In genomic region chr1:236009193-236009592, GRCh38 we compare ENCODE assay signal across 13 cellular contexts. TPM values are rescaled to one million over a fixed set of nuclear protein-coding genes. Genes with fewer than 3 reads are reported as not detected.
DNase-seq lines count a peak whose midpoint lies in the region; ATAC-seq and TF ChIP-seq lines count a peak whose summit lies in the region.
"Had no signal": no experiment of that assay in that cellular context is flagged by ENCODE, and none has a peak within 500 bp of the region (broad histone marks: within the 10 kb centered on the region; RNA-seq: fewer than 3 reads in every experiment).

No MANE protein-coding gene starts in this region.

- TF ChIP-seq POLR2A in esophagus squamous epithelium (IDR thresholded peaks at IDR 0.05) (no peak), suprapubic skin (IDR thresholded peaks at IDR 0.05) (no peak)

- TF ChIP-seq EP300 in suprapubic skin (IDR thresholded peaks at IDR 0.05), result no peak

- intact Hi-C loops in PC-9 (cut with micrococcal nuclease; ENCODE audit: unreplicated experiment) (no loop called here), esophagus squamous epithelium (cut with DNase I) (no loop called here), lower lobe of right lung (cut with DNase I) (no loop called here)

- no peaks in the 10 kb centered on the region for H3K9me3 Mint-ChIP-seq in progenitor cell of endocrine pancreas (ENCODE audit: low read depth)

- ATAC-seq in lower lobe of right lung, result peak in 1 of 2 donors; percentile 29
- ATAC-seq in GM21786 (IDR thresholded peaks at IDR 0.05; ENCODE audit: unreplicated experiment), result no peak

- no peaks in the 10 kb centered on the region for H3K27me3 Mint-ChIP-seq in progenitor cell of endocrine pancreas

- H3K36me3 ChIP-seq in PC-9 (ENCODE audit: low read depth) (no peaks in the 10 kb centered on the region), esophagus squamous epithelium (peaks cover 0 to 36% (median 0%) of the 10 kb centered on the region in 3 donors), lower lobe of right lung (peaks cover 18% of the 10 kb centered on the region), suprapubic skin (peaks cover 5% of the 10 kb centered on the region)

- H3K9me2 ChIP-seq in PC-9 (ENCODE audit: insufficient read depth), result no peaks in the 10 kb centered on the region

- H3K4me3 Mint-ChIP-seq in progenitor cell of endocrine pancreas (ENCODE audit: low read depth), result no peak overlapping the region

- H3K27ac Mint-ChIP-seq in progenitor cell of endocrine pancreas, result no peak overlapping the region

- no peaks in the 10 kb centered on the region for H3K9me3 ChIP-seq in PC-9 (ENCODE audit: insufficient read depth, low read depth)
- no peaks in the 10 kb centered on the region for H3K9me3 ChIP-seq in esophagus squamous epithelium
- H3K9me3 ChIP-seq in lower lobe of right lung, result no peaks in the 10 kb centered on the region
- H3K9me3 ChIP-seq in suprapubic skin, result no peaks in the 10 kb centered on the region

- BruUV-seq in PC-9 (replicated peaks; lab: Mats Ljungman, UMichigan), result no TSS peak

- no peak overlapping the region for H2AFZ ChIP-seq in PC-9

- H3K79me2 ChIP-seq in PC-9 (ENCODE audit: low read depth), result no peaks in the 10 kb centered on the region

- no peak overlapping the region for H3K4me3 ChIP-seq in PC-9
- H3K4me3 ChIP-seq in esophagus squamous epithelium, result no peak overlapping the region
- no peak overlapping the region for H3K4me3 ChIP-seq in lower lobe of right lung
- H3K4me3 ChIP-seq in suprapubic skin, result no peak overlapping the region

- peaks cover 7% of the 10 kb centered on the region; the same call in 1 of the 2 replicates for H3F3A ChIP-seq in PC-9 (ENCODE audit: insufficient read depth, low read depth)

- CTCF ChIA-PET in PC-9 (lab: Charles Lee), result no interaction called here

- H3K27me3 ChIP-seq in PC-9 (ENCODE audit: insufficient read depth, low read depth), result no peaks in the 10 kb centered on the region
- H3K27me3 ChIP-seq in esophagus squamous epithelium, result no peaks in the 10 kb centered on the region
- no peaks in the 10 kb centered on the region for H3K27me3 ChIP-seq in lower lobe of right lung (ENCODE audit: low read depth)
- H3K27me3 ChIP-seq in suprapubic skin, result no peaks in the 10 kb centered on the region

- DNase-seq in PC-9, result no peak
- no peak for DNase-seq in esophagus squamous epithelium (lab: John Stamatoyannopoulos, UW)
- no peak for DNase-seq in lower lobe of right lung
- DNase-seq in suprapubic skin (ENCODE audit: low spot score in 2 of 2), result no peak
- DNase-seq in DMS79 (lab: John Stamatoyannopoulos, UW), result no peak
- DNase-seq in progenitor cell of endocrine pancreas (ENCODE audit: low spot score, unreplicated experiment), result no peak
- DNase-seq in NCI-H1436 (lab: John Stamatoyannopoulos, UW), result no peak
- DNase-seq: activated T-cell treated with anti-CD3 and anti-CD28 coated beads, Interleukin-2, amount 50 U/mL, for 48 hours; erythroblast; NCI-H146; NCI-H345; occipital lobe had no signal

- H3K27ac ChIP-seq in PC-9, result peak overlapping the region; percentile 26; the same call in 1 of the 2 replicates
- H3K27ac ChIP-seq in esophagus squamous epithelium, result peak overlapping the region in 3 of 4 donors; percentile 68 to 82 (median 73)
- H3K27ac ChIP-seq in lower lobe of right lung, result peak overlapping the region; percentile 28
- peak overlapping the region; percentile 57 for H3K27ac ChIP-seq in suprapubic skin

- H3K4me1 Mint-ChIP-seq in progenitor cell of endocrine pancreas (ENCODE audit: low read depth), result no peaks in the 10 kb centered on the region

- POLR2A ChIA-PET in PC-9 (lab: Charles Lee; ENCODE audit: unreplicated experiment), result no interaction called here

- H3K36me3 Mint-ChIP-seq in progenitor cell of endocrine pancreas (ENCODE audit: insufficient read depth), result no peaks in the 10 kb centered on the region

- 0 out of 2 replicates have a peak overlapping the region, but pooled peaks have one; percentile 41 for H3K4me2 ChIP-seq in PC-9

- 58 to 64% methylated on average over 5 of the region's 5 CpGs for WGBS in esophagus squamous epithelium, 2 donors
- 51% methylated on average over 5 of the region's 5 CpGs for WGBS in suprapubic skin

- TF ChIP-seq CTCF in PC-9 (conservative IDR thresholded peaks at IDR 0.05) (no peak), esophagus squamous epithelium (IDR thresholded peaks at IDR 0.05) (no peak), lower lobe of right lung (IDR thresholded peaks at IDR 0.05) (no peak), suprapubic skin (IDR thresholded peaks at IDR 0.05) (no peak), progenitor cell of endocrine pancreas (IDR thresholded peaks at IDR 0.05; ENCODE audit: unreplicated experiment) (no peak)

- no peaks in the 10 kb centered on the region for H4K20me1 ChIP-seq in PC-9 (ENCODE audit: insufficient read depth)

- H3K4me1 ChIP-seq in PC-9 (replicated peaks; ENCODE audit: insufficient read depth), result peaks cover 16% of the 10 kb centered on the region
- H3K4me1 ChIP-seq in esophagus squamous epithelium, result peaks cover 0 to 13% (median 4%) of the 10 kb centered on the region in 3 donors
- H3K4me1 ChIP-seq in lower lobe of right lung, result no peaks in the 10 kb centered on the region
- peaks cover 16% of the 10 kb centered on the region for H3K4me1 ChIP-seq in suprapubic skin

RNA-seq across cellular contexts. Expression of gene NID1, which starts 55.7 kb away (rescaled TPM):
- total RNA-seq in PC-9 (2021), result not detected in 2 replicates
- 100 to 1,000 TPM in 1 of 4 donors, 10 to 100 TPM in 2, 1 to 10 TPM in 1; 3.6 to 120 (median 28.5) TPM for total RNA-seq in esophagus squamous epithelium
- total RNA-seq in lower lobe of right lung, result 46.6 TPM
- 10 to 100 TPM; 27.9 to 48.4 (median 32.3) TPM for total RNA-seq in suprapubic skin
- 21.0 and 24.4 TPM in 2 replicates for total RNA-seq in progenitor cell of endocrine pancreas
